ENCODE assay signal across 33 cellular contexts in genomic region chr15:36398212-36398611, GRCh38.
"Had no signal": no experiment of that assay in that cellular context is flagged by ENCODE, and none has a peak within 500 bp of the region (broad histone marks: within the 10 kb centered on the region; RNA-seq: fewer than 3 reads in every experiment).

No MANE protein-coding gene starts in this region.

- H3K4me1 Mint-ChIP-seq: activated naive CD4-positive, alpha-beta T cell treated with anti-CD3 and anti-CD28 coated beads, Interleukin-2, amount 10 ng/mL, durations not matched to agents 7 days and 5 days; activated naive CD4-positive, alpha-beta T cell treated with anti-CD3 and anti-CD28 coated beads, Interleukin-2, amount 50 U/mL, for 24 hours; activated naive CD8-positive, alpha-beta T cell treated with anti-CD3 and anti-CD28 coated beads for 36 hours; activated naive CD8-positive, alpha-beta T cell treated with anti-CD3 and anti-CD28 coated beads, Interleukin-2, amount 10 ng/mL, durations not matched to agents 7 days and 5 days; activated naive CD8-positive, alpha-beta T cell treated with anti-CD3 and anti-CD28 coated beads, Interleukin-2, amount 50 U/mL, for 24 hours; activated T-helper 17 cell treated with anti-CD3 and anti-CD28 coated beads, Interleukin-2, amount 50 U/mL, for 72 hours; central memory CD8-positive, alpha-beta T cell had no signal

- H3K9me3 Mint-ChIP-seq: activated naive CD4-positive, alpha-beta T cell treated with anti-CD3 and anti-CD28 coated beads for 36 hours; activated naive CD4-positive, alpha-beta T cell treated with anti-CD3 and anti-CD28 coated beads, Interleukin-2, amount 50 U/mL, for 24 hours; activated naive CD8-positive, alpha-beta T cell treated with anti-CD3 and anti-CD28 coated beads for 36 hours; activated naive CD8-positive, alpha-beta T cell treated with anti-CD3 and anti-CD28 coated beads, Interleukin-2, amount 10 ng/mL, durations not matched to agents 7 days and 5 days; activated naive CD8-positive, alpha-beta T cell treated with anti-CD3 and anti-CD28 coated beads, Interleukin-2, amount 50 U/mL, for 24 hours; activated T-cell treated with anti-CD3 and anti-CD28 coated beads, Interleukin-2, amount 50 U/mL, for 4 hours; activated T-cell treated with anti-CD3 and anti-CD28 coated beads, Interleukin-2, amount 50 U/mL, for 72 hours; activated T-helper 1 cell treated with anti-CD3 and anti-CD28 coated beads, Interleukin-12 subunit alpha, Interleukin-12 subunit beta, Interleukin-2, Interleukin-4 antibody, amounts not matched to agents 30 ng/mL and 10 ng/mL and 1 ng/mL, durations not matched to agents 14 hours and 24 hours and 36 hours; activated T-helper 2 cell treated with anti-CD3 and anti-CD28 coated beads, Interferon-gamma antibody, Interleukin-2, Interleukin-4, amounts not matched to agents 10 μg/mL and 5 μg/mL and 100 μg/mL, durations not matched to agents 14 hours and 24 hours and 36 hours had no signal

- H3K27ac Mint-ChIP-seq: activated naive CD4-positive, alpha-beta T cell treated with anti-CD3 and anti-CD28 coated beads for 36 hours; activated naive CD4-positive, alpha-beta T cell treated with anti-CD3 and anti-CD28 coated beads, Interleukin-2, amount 10 ng/mL, durations not matched to agents 7 days and 5 days; activated naive CD4-positive, alpha-beta T cell treated with anti-CD3 and anti-CD28 coated beads, Interleukin-2, amount 50 U/mL, for 24 hours; activated naive CD4-positive, alpha-beta T cell treated with anti-CD3 and anti-CD28 coated beads, Interleukin-2, amount 50 U/mL, for 72 hours; activated naive CD8-positive, alpha-beta T cell; activated naive CD8-positive, alpha-beta T cell treated with anti-CD3 and anti-CD28 coated beads for 36 hours; activated naive CD8-positive, alpha-beta T cell treated with anti-CD3 and anti-CD28 coated beads, Interleukin-2, amount 10 ng/mL, durations not matched to agents 7 days and 5 days; activated naive CD8-positive, alpha-beta T cell treated with anti-CD3 and anti-CD28 coated beads, Interleukin-2, amount 50 U/mL, for 24 hours; activated T-cell treated with anti-CD3 and anti-CD28 coated beads, Interleukin-2, amount 50 U/mL, for 72 hours; activated T-helper 1 cell treated with anti-CD3 and anti-CD28 coated beads, Interleukin-12 subunit alpha, Interleukin-12 subunit beta, Interleukin-2, Interleukin-4 antibody, amounts not matched to agents 30 ng/mL and 10 ng/mL and 1 ng/mL, durations not matched to agents 14 hours and 24 hours and 36 hours; activated T-helper 17 cell treated with anti-CD3 and anti-CD28 coated beads, Interleukin-2, amount 50 U/mL, for 72 hours; activated T-helper 2 cell treated with anti-CD3 and anti-CD28 coated beads, Interferon-gamma antibody, Interleukin-2, Interleukin-4, amounts not matched to agents 10 μg/mL and 5 μg/mL and 100 μg/mL, durations not matched to agents 14 hours and 24 hours and 36 hours; brain had no signal

- H3K4me3 Mint-ChIP-seq: activated naive CD4-positive, alpha-beta T cell treated with anti-CD3 and anti-CD28 coated beads for 36 hours; activated naive CD4-positive, alpha-beta T cell treated with anti-CD3 and anti-CD28 coated beads, Interleukin-2, amount 10 ng/mL, durations not matched to agents 7 days and 5 days; activated naive CD4-positive, alpha-beta T cell treated with anti-CD3 and anti-CD28 coated beads, Interleukin-2, amount 50 U/mL, for 24 hours; activated naive CD8-positive, alpha-beta T cell; activated naive CD8-positive, alpha-beta T cell treated with anti-CD3 and anti-CD28 coated beads for 36 hours; activated naive CD8-positive, alpha-beta T cell treated with anti-CD3 and anti-CD28 coated beads, Interleukin-2, amount 10 ng/mL, durations not matched to agents 7 days and 5 days; activated naive CD8-positive, alpha-beta T cell treated with anti-CD3 and anti-CD28 coated beads, Interleukin-2, amount 50 U/mL, for 24 hours; activated T-cell treated with anti-CD3 and anti-CD28 coated beads, Interleukin-2, amount 50 U/mL, for 4 hours; activated T-cell treated with anti-CD3 and anti-CD28 coated beads, Interleukin-2, amount 50 U/mL, for 72 hours; activated T-helper 1 cell treated with anti-CD3 and anti-CD28 coated beads, Interleukin-12 subunit alpha, Interleukin-12 subunit beta, Interleukin-2, Interleukin-4 antibody, amounts not matched to agents 30 ng/mL and 10 ng/mL and 1 ng/mL, durations not matched to agents 14 hours and 24 hours and 36 hours; activated T-helper 17 cell treated with anti-CD3 and anti-CD28 coated beads, Interleukin-2, amount 50 U/mL, for 72 hours; brain; central memory CD8-positive, alpha-beta T cell had no signal

- ATAC-seq: activated naive CD4-positive, alpha-beta T cell treated with anti-CD3 and anti-CD28 coated beads, Interleukin-2, amount 50 U/mL, for 72 hours; activated naive CD8-positive, alpha-beta T cell treated with anti-CD3 and anti-CD28 coated beads, Interleukin-2, amount 50 U/mL, for 24 hours; activated T-cell treated with anti-CD3 and anti-CD28 coated beads, Interleukin-2, amount 50 U/mL, for 4 hours; activated T-cell treated with anti-CD3 and anti-CD28 coated beads, Interleukin-2, amount 50 U/mL, for 72 hours; activated T-helper 17 cell treated with anti-CD3 and anti-CD28 coated beads, Interleukin-2, amount 50 U/mL, for 72 hours; body of pancreas had no signal

- DNase-seq: activated effector memory CD4-positive, alpha-beta T cell treated with anti-CD3 and anti-CD28 coated beads, Interleukin-2, amount 50 U/mL, for 16 hours; activated effector memory CD4-positive, alpha-beta T cell treated with Interleukin-2 at 50 U/mL for 16 hours; activated gamma-delta T cell; activated gamma-delta T cell treated with Interleukin-2 at 50 U/mL for 16 hours; activated naive CD4-positive, alpha-beta T cell; activated naive CD4-positive, alpha-beta T cell treated with anti-CD3 and anti-CD28 coated beads for 36 hours; activated naive CD4-positive, alpha-beta T cell treated with anti-CD3 and anti-CD28 coated beads, Interleukin-2, amount 10 ng/mL, durations not matched to agents 7 days and 5 days; activated naive CD4-positive, alpha-beta T cell treated with anti-CD3 and anti-CD28 coated beads, Interleukin-2, amount 50 U/mL, for 16 hours; activated naive CD4-positive, alpha-beta T cell treated with Interleukin-2 at 50 U/mL for 16 hours; activated naive CD8-positive, alpha-beta T cell treated with anti-CD3 and anti-CD28 coated beads for 36 hours; activated naive CD8-positive, alpha-beta T cell treated with anti-CD3 and anti-CD28 coated beads, Interleukin-2, amount 10 ng/mL, durations not matched to agents 7 days and 5 days; activated naive CD8-positive, alpha-beta T cell treated with anti-CD3 and anti-CD28 coated beads, Interleukin-2, amount 50 U/mL, for 24 hours; activated T-cell treated with anti-CD3 and anti-CD28 coated beads, Interleukin-2, amount 50 U/mL, for 4 hours; activated T-cell treated with anti-CD3 and anti-CD28 coated beads, Interleukin-2, amount 50 U/mL, for 48 hours; activated T-cell treated with anti-CD3 and anti-CD28 coated beads, Interleukin-2, amount 50 U/mL, for 72 hours; adrenal gland; amniotic stem cell; amygdala; anterior cingulate cortex; aorta; body of pancreas; brain microvascular endothelial cell; caudate nucleus; central memory CD4-positive, alpha-beta T cell; cerebellar nuclear complex had no signal

- H3K27me3 Mint-ChIP-seq: activated naive CD4-positive, alpha-beta T cell treated with anti-CD3 and anti-CD28 coated beads, Interleukin-2, amount 10 ng/mL, durations not matched to agents 7 days and 5 days; activated naive CD8-positive, alpha-beta T cell treated with anti-CD3 and anti-CD28 coated beads, Interleukin-2, amount 10 ng/mL, durations not matched to agents 7 days and 5 days; activated T-helper 17 cell treated with anti-CD3 and anti-CD28 coated beads, Interleukin-2, amount 50 U/mL, for 72 hours; central memory CD8-positive, alpha-beta T cell had no signal

- H3K36me3 Mint-ChIP-seq: activated naive CD4-positive, alpha-beta T cell treated with anti-CD3 and anti-CD28 coated beads, Interleukin-2, amount 10 ng/mL, durations not matched to agents 7 days and 5 days; activated naive CD4-positive, alpha-beta T cell treated with anti-CD3 and anti-CD28 coated beads, Interleukin-2, amount 50 U/mL, for 24 hours; activated naive CD4-positive, alpha-beta T cell treated with anti-CD3 and anti-CD28 coated beads, Interleukin-2, amount 50 U/mL, for 72 hours; activated naive CD8-positive, alpha-beta T cell; activated naive CD8-positive, alpha-beta T cell treated with anti-CD3 and anti-CD28 coated beads for 36 hours; activated naive CD8-positive, alpha-beta T cell treated with anti-CD3 and anti-CD28 coated beads, Interleukin-2, amount 10 ng/mL, durations not matched to agents 7 days and 5 days; brain had no signal
